9 cellular contexts compared by ENCODE assay signal in the genomic region with DNA sequence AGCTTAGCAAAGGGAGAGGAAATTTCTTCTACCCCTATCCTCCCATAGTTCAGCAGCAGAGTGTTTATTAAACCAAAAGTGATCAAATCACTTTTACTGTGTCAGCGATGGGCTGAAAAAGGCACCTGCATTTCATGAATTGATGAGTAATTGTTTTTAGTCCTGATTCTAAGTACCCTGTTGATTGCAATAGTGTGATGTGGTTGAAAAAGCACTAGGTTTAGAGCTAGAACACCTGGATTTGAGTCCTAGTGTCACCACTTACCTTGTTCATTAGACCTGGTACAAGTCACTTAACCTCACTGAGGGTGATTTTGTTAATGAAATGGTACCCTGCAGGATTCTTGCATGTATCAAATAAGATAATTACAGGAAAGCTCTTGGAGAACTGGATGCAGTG.
"Had no signal": no experiment of that assay in that cellular context is flagged by ENCODE, and none has a peak within 500 bp of the region (broad histone marks: within the 10 kb centered on the region; RNA-seq: fewer than 3 reads in every experiment).

No MANE protein-coding gene starts in this region.

- H3K4me1 ChIP-seq: HAP-1 had no signal

- H3K4me2 ChIP-seq: GM23338 had no signal

- H2AFZ ChIP-seq: GM23248, GM23338 had no signal

- H3K9me3 ChIP-seq: HAP-1 had no signal

- H3K27ac ChIP-seq: GM23248 had no signal

- ATAC-seq: GM23338, HCT116 had no signal

- H3K9ac ChIP-seq: GM23248 had no signal

- DNase-seq: GM23248, GOT3, H7, H9, HCEC 1CT, HFFc6 had no signal

- H3K4me3 ChIP-seq: GM23248, GM23338, HAP-1 had no signal

- H3K36me3 ChIP-seq: HAP-1 had no signal
